17 cellular contexts compared by ENCODE assay signal in genomic region chr4:144578681-144579080, GRCh38.
DNase-seq lines count a peak whose midpoint lies in the region; ATAC-seq, FAIRE-seq and TF ChIP-seq lines count a peak whose summit lies in the region.
"Had no signal": no experiment of that assay in that cellular context is flagged by ENCODE, and none has a peak within 500 bp of the region (broad histone marks: within the 10 kb centered on the region; RNA-seq: fewer than 3 reads in every experiment).

No MANE protein-coding gene starts in this region.

- no peak overlapping the region for H2AK5ac ChIP-seq in IMR-90 (ENCODE audit: low read depth, low read length)

- ATAC-seq in A549, result no peak
- no peak for ATAC-seq in IMR-90 (ENCODE audit: low read depth)
- ATAC-seq: GM23338, Panc1 had no signal

- CTCF ChIA-PET in A549 (lab: Yijun Ruan, JAX), result no interaction called here
- CTCF ChIA-PET in IMR-90 (lab: Yijun Ruan, JAX), result interaction anchor here (0.5 kb wide), 1 partner anchor 178 kb away, joined by 4 read pairs; no protein-coding TSS in a partner anchor

- no peak for TF ChIP-seq EP300 in A549 (IDR thresholded peaks at IDR 0.05)

- no peak overlapping the region; the same call in 1 of the 2 replicates for H4K5ac ChIP-seq in IMR-90 (ENCODE audit: low read depth, low read length)

- no peaks in the 10 kb centered on the region for H3K9me1 ChIP-seq in IMR-90 (ENCODE audit: insufficient read depth, low read length)

- TF ChIP-seq POLR2A in A549 (IDR thresholded peaks at IDR 0.05; ENCODE audit: low read length) (no peak), IMR-90 (IDR thresholded peaks at IDR 0.05; ENCODE audit: low read depth, low read length) (no peak)

- H3K27ac ChIP-seq in A549, result peak overlapping the region; percentile 66 to 79; a peak in 5 of 6 replicates
- no peak overlapping the region for H3K27ac ChIP-seq in IMR-90 (ENCODE audit: insufficient read depth, low read length)

- intact Hi-C loops in IMR-90 (cut with micrococcal nuclease), result no loop called here

- H3K4me2 ChIP-seq in A549, result peak overlapping the region; percentile 88; the same call in 1 of the 3 replicates
- H3K4me2 ChIP-seq in IMR-90 (ENCODE audit: low read depth, low read length), result no peak overlapping the region
- H3K4me2 ChIP-seq: GM23338 had no signal

- no TSS peak for BruUV-seq in IMR-90 (replicated peaks; lab: Mats Ljungman, UMichigan)

- H3K9me3 Mint-ChIP-seq in chondrocyte (ENCODE audit: low read depth), result no peaks in the 10 kb centered on the region
- H3K9me3 Mint-ChIP-seq: GM23338 had no signal

- no peak for DNase-seq in A549 (ENCODE audit: low read depth in 1 of 2, low spot score in 1 of 2)
- peak; percentile 35 for DNase-seq in IMR-90
- DNase-seq in chondrocyte (ENCODE audit: low spot score), result no peak
- DNase-seq in iris pigment epithelial cell (ENCODE audit: low read depth), result peak; percentile 54
- no peak for DNase-seq in DMS114 treated with DMSO at 0.1 percent for 48 hours (lab: John Stamatoyannopoulos, UW; ENCODE audit: unreplicated experiment)
- DNase-seq in NCI-H1417 (lab: John Stamatoyannopoulos, UW), result no peak
- no peak for DNase-seq in SW480 (ENCODE audit: low spot score)
- DNase-seq in NK-92 (lab: John Stamatoyannopoulos, UW; ENCODE audit: unreplicated experiment), result no peak
- DNase-seq: COR-L47, GF-D8, NCI-H748 treated with DMSO at 0.1 percent for 48 hours, SHP77 treated with DMSO at 0.1 percent for 48 hours had no signal

- H3K23ac ChIP-seq in IMR-90 (ENCODE audit: low read depth, low read length), result no peak overlapping the region

- peak overlapping the region; percentile 49; the same call in 1 of the 2 replicates for H2BK120ac ChIP-seq in IMR-90 (ENCODE audit: low read depth, low read length)

- peaks cover 49% of the 10 kb centered on the region for H3K4me1 ChIP-seq in A549
- peaks cover 4% of the 10 kb centered on the region; the same call in 1 of the 2 replicates for H3K4me1 ChIP-seq in IMR-90 (ENCODE audit: control insufficient read depth, insufficient read depth, low read length)

- H3K4ac ChIP-seq in IMR-90 (ENCODE audit: low read depth, low read length), result peak overlapping the region; percentile 7; the same call in 1 of the 2 replicates

- no peak overlapping the region for H3K9ac ChIP-seq in IMR-90 (ENCODE audit: low read depth, low read length)

- no peak overlapping the region for H3K4me3 Mint-ChIP-seq in chondrocyte (ENCODE audit: unreplicated experiment)
- H3K4me3 Mint-ChIP-seq: CD14-positive monocyte, GM23338 had no signal

- H3K18ac ChIP-seq in IMR-90 (ENCODE audit: low read depth, low read length), result peak overlapping the region; percentile 11; the same call in 1 of the 2 replicates

- no peak overlapping the region for H2AFZ ChIP-seq in IMR-90 (replicated peaks; ENCODE audit: low read length, poor library complexity)
- H2AFZ ChIP-seq: GM23338 had no signal

- 88% methylated on average over 4 of the region's 4 CpGs for WGBS in A549 (ENCODE audit: missing lambda C conversion rate)
- no CpG with 5 or more reads among the region's 4 CpGs for WGBS in IMR-90 (ENCODE audit: extremely low coverage in 2 of 2, insufficient read length in 1 of 2), 2 experiments

- TF ChIP-seq CTCF in A549 (IDR thresholded peaks at IDR 0.05) (no peak), IMR-90 (conservative IDR thresholded peaks at IDR 0.05; ENCODE audit: low read depth, low read length) (no peak), chondrocyte (IDR thresholded peaks at IDR 0.05) (no peak)

- POLR2A ChIA-PET in A549 (lab: Yijun Ruan, JAX), result no interaction called here
- POLR2A ChIA-PET in IMR-90 (lab: Charles Lee; ENCODE audit: unreplicated experiment), result no interaction called here

- H3K79me1 ChIP-seq in IMR-90 (ENCODE audit: low read depth in 1 of 2, low read length in 2 of 2), result no peaks in the 10 kb centered on the region

- H2BK5ac ChIP-seq in IMR-90 (ENCODE audit: low read depth, low read length, poor library complexity, severe bottlenecking), result no peak overlapping the region

- H2BK20ac ChIP-seq in IMR-90 (ENCODE audit: low read depth, low read length), result peak overlapping the region; percentile 56; the same call in 1 of the 2 replicates

- no peak overlapping the region for H4K8ac ChIP-seq in IMR-90 (ENCODE audit: low read depth in 2 of 2, low read length in 2 of 2)

- TF ChIP-seq RAD21 in A549 (conservative IDR thresholded peaks at IDR 0.05 in 1 of 2, IDR thresholded peaks at IDR 0.05 in 1 of 2), result no peak
- TF ChIP-seq RAD21 in IMR-90 (IDR thresholded peaks at IDR 0.05; ENCODE audit: low read length), result no peak

- no peaks in the 10 kb centered on the region for H3K27me3 Mint-ChIP-seq in chondrocyte (ENCODE audit: low read depth)

- no peak for FAIRE-seq in A549 (lab: Jason Lieb, UNC)
- FAIRE-seq: A204.1, HTR-8/SVneo had no signal

- H2AK9ac ChIP-seq in IMR-90 (replicated peaks; ENCODE audit: low read depth, low read length, poor library complexity), result no peak overlapping the region

- dilution Hi-C loops in IMR-90 (cut with HindIII; ENCODE audit: low sequenced_read_pairs, unreplicated experiment), result no loop called here

- peak overlapping the region; percentile 25; the same call in 1 of the 3 replicates for H2BK15ac ChIP-seq in IMR-90 (ENCODE audit: low read depth, low read length)

- H3K9me3 ChIP-seq in A549, result no peaks in the 10 kb centered on the region
- no peaks in the 10 kb centered on the region for H3K9me3 ChIP-seq in IMR-90 (ENCODE audit: control insufficient read depth, insufficient read depth, low read length)

- no peak overlapping the region; the same call in 1 of the 2 replicates for H3K14ac ChIP-seq in IMR-90 (replicated peaks; ENCODE audit: low read depth, low read length)

- H3K4me1 Mint-ChIP-seq in chondrocyte (ENCODE audit: low read depth), result peaks cover 67% of the 10 kb centered on the region
- H3K4me1 Mint-ChIP-seq: CD14-positive monocyte, GM23338 had no signal

- H3K27ac Mint-ChIP-seq in chondrocyte (ENCODE audit: unreplicated experiment), result peak overlapping the region; percentile 50
- H3K27ac Mint-ChIP-seq: CD14-positive monocyte, GM23338 had no signal

- H4K91ac ChIP-seq in IMR-90 (ENCODE audit: insufficient read depth, low read depth, low read length), result no peak overlapping the region

- no peak overlapping the region for H3K4me3 ChIP-seq in A549
- H3K4me3 ChIP-seq in IMR-90 (ENCODE audit: insufficient read depth, low read depth, low read length), result no peak overlapping the region
- H3K4me3 ChIP-seq: GM23338 had no signal

- H3K27me3 ChIP-seq in IMR-90 (ENCODE audit: control insufficient read depth, insufficient read depth, low read length), result no peaks in the 10 kb centered on the region

- in situ Hi-C loops in IMR-90 (cut with MboI; ENCODE audit: low sequenced_read_pairs), result no loop called here

- H3K36me3 ChIP-seq in IMR-90 (ENCODE audit: control insufficient read depth, insufficient read depth, low read length), result no peaks in the 10 kb centered on the region

- no peak overlapping the region for H3K56ac ChIP-seq in IMR-90 (ENCODE audit: extremely low read depth, insufficient read depth, low read length)

- H4K20me1 ChIP-seq in IMR-90 (ENCODE audit: insufficient read depth, low read length), result no peaks in the 10 kb centered on the region

- H3K36me3 Mint-ChIP-seq in chondrocyte (ENCODE audit: low read depth), result no peaks in the 10 kb centered on the region
- H3K36me3 Mint-ChIP-seq: CD14-positive monocyte had no signal

TF ChIP-seq in A549, 52 proteins besides CTCF, POLR2A, EP300 and RAD21:
- TF ChIP-seq ZFP36 (IDR thresholded peaks at IDR 0.05; ENCODE audit: borderline replicate concordance, partially characterized antibody) (no peak), HES2 (IDR thresholded peaks at IDR 0.05) (no peak)

TF ChIP-seq in IMR-90, 13 proteins besides CTCF, POLR2A, EP300 and RAD21:
- no peak for TF ChIP-seq RCOR1 (IDR thresholded peaks at IDR 0.05; ENCODE audit: insufficient replicate concordance, low read length)
- peak; percentile 28; the same call in 1 of the 2 replicates for TF ChIP-seq BHLHE40 (IDR thresholded peaks at IDR 0.05; ENCODE audit: low read depth, low read length)
- no peak for TF ChIP-seq USF2 (IDR thresholded peaks at IDR 0.05; ENCODE audit: low read depth, low read length)

Comparison
In these comparisons a context has a peak if more than half of its experiments do, and no peak if none do; other contexts are left out.
1. DNase-seq: peak in IMR-90 (single experiment) and iris pigment epithelial cell (single experiment); none in A549 (0 of 2), chondrocyte (single experiment), DMS114 treated with DMSO at 0.1 percent for 48 hours (single experiment), NCI-H1417 (0 of 3), SW480 (single experiment) and NK-92 (single experiment).